ENCODE assay signal across 24 cellular contexts in the genomic region with DNA sequence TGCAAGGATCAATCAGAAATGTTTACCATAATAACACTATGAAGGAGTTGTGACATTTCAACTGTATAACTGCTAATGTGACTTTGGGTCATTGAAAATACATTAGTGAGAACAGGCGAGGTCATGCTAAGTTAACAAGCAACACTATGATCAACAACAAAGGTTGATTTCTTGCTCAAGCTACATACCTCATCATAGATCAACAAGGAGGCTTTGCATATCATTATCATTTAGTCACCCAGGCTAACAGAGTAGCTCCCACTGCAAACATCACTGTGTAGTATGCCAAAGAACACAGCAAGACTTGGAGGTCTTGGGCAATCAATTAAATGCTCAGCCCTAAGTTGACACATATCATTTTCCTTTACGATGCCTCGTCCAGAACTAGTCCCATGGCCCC.
DNase-seq lines count a peak whose midpoint lies in the region; ATAC-seq and TF ChIP-seq lines count a peak whose summit lies in the region.
"Had no signal": no experiment of that assay in that cellular context is flagged by ENCODE, and none has a peak within 500 bp of the region (broad histone marks: within the 10 kb centered on the region; RNA-seq: fewer than 3 reads in every experiment).

No MANE protein-coding gene starts in this region.

- no peaks in the 10 kb centered on the region for H3K4me1 ChIP-seq in HEK293 (ENCODE audit: control insufficient read depth, insufficient read depth, low read length)
- H3K4me1 ChIP-seq: A549, BE2C had no signal

- H3K4me3 ChIP-seq in HEK293 (ENCODE audit: low read depth, low read length) (no peak overlapping the region), fibroblast of mammary gland (ENCODE audit: control insufficient read depth, low read depth, low read length) (no peak overlapping the region)
- H3K4me3 ChIP-seq: A549; BLaER1 treated with 17β-estradiol and CSF1 and Interleukin-3, amounts not matched to agents 10 nM and 100 nM; GM12878; GM23338 had no signal

- POLR2A ChIA-PET in HEK293 (lab: Yijun Ruan, JAX), result no interaction called here

- ATAC-seq in HG03039 (IDR thresholded peaks at IDR 0.05; ENCODE audit: unreplicated experiment), result no peak
- ATAC-seq: A549, GM12878, GM23338, HCT116 had no signal

- TF ChIP-seq CTCF in HEK293 (tag by site-specific recombination; IDR thresholded peaks at IDR 0.05), result no peak
- no peak for TF ChIP-seq CTCF in fibroblast of mammary gland (conservative IDR thresholded peaks at IDR 0.05; ENCODE audit: control insufficient read depth, insufficient read depth, low read depth, low read length)

- H3K27ac ChIP-seq in HEK293 (ENCODE audit: extremely low read depth, low read depth, low read length), result no peak overlapping the region
- H3K27ac ChIP-seq: A549; BLaER1 treated with 17β-estradiol and CSF1 and Interleukin-3, amounts not matched to agents 10 nM and 100 nM had no signal

- CTCF ChIA-PET in HEK293 (lab: Yijun Ruan, JAX), result no interaction called here

- H3K9me3 ChIP-seq in HEK293 (ENCODE audit: control insufficient read depth, insufficient read depth, low read depth, low read length), result no peaks in the 10 kb centered on the region
- H3K9me3 ChIP-seq: A549; BE2C; BLaER1 treated with 17β-estradiol and CSF1 and Interleukin-3, amounts not matched to agents 10 nM and 100 nM had no signal

- no peaks in the 10 kb centered on the region for H3K36me3 ChIP-seq in HEK293 (ENCODE audit: control insufficient read depth in 2 of 2, insufficient read depth in 1 of 2, low read length in 2 of 2)
- H3K36me3 ChIP-seq: BE2C; BLaER1 treated with 17β-estradiol and CSF1 and Interleukin-3, amounts not matched to agents 10 nM and 100 nM had no signal

- peak; percentile 33 for DNase-seq in HuH-7 (ENCODE audit: low spot score)
- peak; percentile 28 for DNase-seq in fibroblast of mammary gland (ENCODE audit: low read depth)
- DNase-seq in renal cortical epithelial cell (ENCODE audit: low read depth), result peak; percentile 60
- DNase-seq in activated naive CD4-positive, alpha-beta T cell treated with Interleukin-2 at 50 U/mL for 16 hours, result no peak
- no peak for DNase-seq in SKM-1 (lab: John Stamatoyannopoulos, UW; ENCODE audit: unreplicated experiment)
- DNase-seq: 8988T; ACHN; AML-193; BE2C; CD4-positive, alpha-beta T cell; CD8-positive, alpha-beta memory T cell; DMS 273 treated with DMSO at 0.1 percent for 48 hours; DMS79; EL; GDM1; H9; HFFc6 had no signal

TF ChIP-seq in HEK293, 187 proteins besides CTCF, POLR2A, EP300 and RAD21:
- TF ChIP-seq GFI1B (tag by site-specific recombination; IDR thresholded peaks at IDR 0.05) (no peak), ZNF585B (tag by site-specific recombination; IDR thresholded peaks at IDR 0.05) (peak; percentile 37; the same call in 1 of the 2 replicates), ZNF645 (tag by site-specific recombination; IDR thresholded peaks at IDR 0.05) (no peak), ZNF792 (tag by site-specific recombination; IDR thresholded peaks at IDR 0.05) (no peak), ZNF202 (tag by site-specific recombination; IDR thresholded peaks at IDR 0.05; ENCODE audit: borderline replicate concordance) (no peak), ZNF214 (tag by site-specific recombination; IDR thresholded peaks at IDR 0.05; ENCODE audit: borderline replicate concordance) (no peak), YY2 (tag by site-specific recombination; IDR thresholded peaks at IDR 0.05) (no peak)

Comparison
In these comparisons a context has a peak if more than half of its experiments do, and no peak if none do; other contexts are left out.
1. DNase-seq: peak in HuH-7 (single experiment), fibroblast of mammary gland (single experiment) and renal cortical epithelial cell (single experiment); none in activated naive CD4-positive, alpha-beta T cell treated with Interleukin-2 at 50 U/mL for 16 hours (single experiment) and SKM-1 (single experiment).